16 cellular contexts compared by ENCODE assay signal in genomic region chr9:134707731-134708671, GRCh38.
DNase-seq lines count a peak whose midpoint lies in the region; ATAC-seq and TF ChIP-seq lines count a peak whose summit lies in the region.
"Had no signal": no experiment of that assay in that cellular context is flagged by ENCODE, and none has a peak within 500 bp of the region (broad histone marks: within the 10 kb centered on the region; RNA-seq: fewer than 3 reads in every experiment).

No MANE protein-coding gene starts in this region.

- H3K4me2 ChIP-seq in neural progenitor cell = no peak overlapping the region

- no peak for TF ChIP-seq EP300 in upper lobe of left lung (IDR thresholded peaks at IDR 0.05)

- H3K36me3 Mint-ChIP-seq in neural progenitor cell = no peaks in the 10 kb centered on the region
- H3K36me3 Mint-ChIP-seq in stimulated activated memory B cell treated with anti-CD40 and anti-IgM and Interleukin-4, amounts not matched to agents 10 μg/mL and 1 μg/mL and 100 μg/mL, for 72 hours = no peaks in the 10 kb centered on the region

- H3K9ac ChIP-seq in neural progenitor cell = no peak overlapping the region

- H3K27me3 ChIP-seq in esophagus (ENCODE audit: control insufficient read depth in 1 of 2, insufficient read depth in 2 of 2, low read length in 2 of 2) (no peaks in the 10 kb centered on the region), neural progenitor cell (no peaks in the 10 kb centered on the region), upper lobe of left lung (no peaks in the 10 kb centered on the region)

- H3K27me3 Mint-ChIP-seq in neural progenitor cell (ENCODE audit: insufficient read depth, low read depth) = peaks cover 6% of the 10 kb centered on the region
- peaks cover 32% of the 10 kb centered on the region for H3K27me3 Mint-ChIP-seq in stimulated activated memory B cell treated with anti-CD40 and anti-IgM and Interleukin-4, amounts not matched to agents 10 μg/mL and 1 μg/mL and 100 μg/mL, for 72 hours

- 75 to 79% methylated on average over 32 of the region's 32 CpGs for WGBS in esophagus, 2 donors
- WGBS in upper lobe of left lung, 2 donors = 85 to 91% methylated on average over 25 to 30 of the region's 32 CpGs

- DNase-seq in NCI-H2171 treated with DMSO at 0.1 percent for 48 hours (lab: John Stamatoyannopoulos, UW) (peak; percentile 42), NCI-H2171 (lab: John Stamatoyannopoulos, UW) (no peak), neural progenitor cell (ENCODE audit: low spot score) (peak; percentile 13), upper lobe of left lung (peak in 1 of 2 donors; percentile 81), GM03348 (ENCODE audit: low spot score) (no peak), hypothalamus (lab: John Stamatoyannopoulos, UW) (no peak)
- DNase-seq: 8988T; activated effector memory CD4-positive, alpha-beta T cell treated with anti-CD3 and anti-CD28 coated beads, Interleukin-2, amount 50 U/mL, for 16 hours; GF-D8; HCEC 1CT; occipital lobe had no signal

- H3K27ac ChIP-seq in esophagus (ENCODE audit: low read depth in 2 of 2, low read length in 1 of 2) (peak overlapping the region; percentile 66 to 80), neural progenitor cell (no peak overlapping the region), upper lobe of left lung (peak overlapping the region in 3 of 4 donors; percentile 36 to 72 (median 65))

- H3K79me2 ChIP-seq in neural progenitor cell (ENCODE audit: low read depth) = no peaks in the 10 kb centered on the region

- H3K4me1 ChIP-seq in esophagus (ENCODE audit: control insufficient read depth in 2 of 2, insufficient read depth in 2 of 2, low read length in 1 of 2) = peaks cover 10 to 12% of the 10 kb centered on the region in 2 donors
- no peaks in the 10 kb centered on the region for H3K4me1 ChIP-seq in neural progenitor cell
- H3K4me1 ChIP-seq in upper lobe of left lung = peaks cover 4 to 8% (median 5%) of the 10 kb centered on the region in 4 donors

- peaks cover 12% of the 10 kb centered on the region for H3K4me1 Mint-ChIP-seq in neural progenitor cell
- no peaks in the 10 kb centered on the region for H3K4me1 Mint-ChIP-seq in stimulated activated memory B cell treated with anti-CD40 and anti-IgM and Interleukin-4, amounts not matched to agents 10 μg/mL and 1 μg/mL and 100 μg/mL, for 72 hours

- TF ChIP-seq CTCF in neural progenitor cell (IDR thresholded peaks at IDR 0.05) = no peak
- TF ChIP-seq CTCF in upper lobe of left lung (IDR thresholded peaks at IDR 0.05) = no peak

- no peak overlapping the region for H2AFZ ChIP-seq in neural progenitor cell (replicated peaks)

- no peaks in the 10 kb centered on the region for H3F3A ChIP-seq in neural progenitor cell (ENCODE audit: low read depth)

- no peaks in the 10 kb centered on the region for H3K36me3 ChIP-seq in esophagus (ENCODE audit: control insufficient read depth in 2 of 2, insufficient read depth in 2 of 2, low read length in 1 of 2)
- no peaks in the 10 kb centered on the region for H3K36me3 ChIP-seq in neural progenitor cell
- H3K36me3 ChIP-seq in upper lobe of left lung = no peaks in the 10 kb centered on the region

- H3K9me3 Mint-ChIP-seq in neural progenitor cell = no peaks in the 10 kb centered on the region
- peaks cover 7% of the 10 kb centered on the region for H3K9me3 Mint-ChIP-seq in stimulated activated memory B cell treated with anti-CD40 and anti-IgM and Interleukin-4, amounts not matched to agents 10 μg/mL and 1 μg/mL and 100 μg/mL, for 72 hours

- no peak overlapping the region for H3K27ac Mint-ChIP-seq in neural progenitor cell
- H3K27ac Mint-ChIP-seq in stimulated activated memory B cell treated with anti-CD40 and anti-IgM and Interleukin-4, amounts not matched to agents 10 μg/mL and 1 μg/mL and 100 μg/mL, for 72 hours = no peak overlapping the region
- H3K27ac Mint-ChIP-seq: T-helper 2 cell treated with Interferon-gamma antibody and Interleukin-4, amounts not matched to agents 5 μg/mL and 100 μg/mL, for 36 hours had no signal

- H4K20me1 ChIP-seq in neural progenitor cell (ENCODE audit: low read depth) = no peaks in the 10 kb centered on the region

- H3K9me3 ChIP-seq in esophagus (ENCODE audit: control insufficient read depth in 2 of 2, insufficient read depth in 1 of 2, low read depth in 1 of 2, low read length in 1 of 2) (no peaks in the 10 kb centered on the region), neural progenitor cell (ENCODE audit: low read depth) (no peaks in the 10 kb centered on the region), upper lobe of left lung (no peaks in the 10 kb centered on the region)

- no peak for ATAC-seq in upper lobe of left lung (ENCODE audit: low FRiP score in 2 of 2)
- no peak for ATAC-seq in stimulated activated memory B cell treated with anti-CD40 and anti-IgM and Interleukin-4, amounts not matched to agents 10 μg/mL and 1 μg/mL and 100 μg/mL, for 72 hours
- ATAC-seq: Panc1 had no signal

- H3K4me3 Mint-ChIP-seq in neural progenitor cell = no peak overlapping the region
- H3K4me3 Mint-ChIP-seq in stimulated activated memory B cell treated with anti-CD40 and anti-IgM and Interleukin-4, amounts not matched to agents 10 μg/mL and 1 μg/mL and 100 μg/mL, for 72 hours = no peak overlapping the region
- H3K4me3 Mint-ChIP-seq: T-helper 2 cell treated with Interferon-gamma antibody and Interleukin-4, amounts not matched to agents 5 μg/mL and 100 μg/mL, for 36 hours had no signal

- no peak for TF ChIP-seq POLR2A in upper lobe of left lung (IDR thresholded peaks at IDR 0.05)

- H3K4me3 ChIP-seq in esophagus (ENCODE audit: low read depth in 1 of 2, low read length in 2 of 2) (no peak overlapping the region), neural progenitor cell (no peak overlapping the region), upper lobe of left lung (no peak overlapping the region)
- H3K4me3 ChIP-seq: lung had no signal

Comparison
In these comparisons a context has a peak if more than half of its experiments do, and no peak if none do; other contexts are left out.
1. DNase-seq: peak in NCI-H2171 treated with DMSO at 0.1 percent for 48 hours (single experiment) and neural progenitor cell (single experiment); none in NCI-H2171 (single experiment), GM03348 (single experiment) and hypothalamus (0 of 51).